ENCODE assay signal across 1 cellular context in genomic region chr6:155493694-155494143, GRCh38.
TF ChIP-seq lines count a peak whose summit lies in the region.

No MANE protein-coding gene starts in this region.

TF ChIP-seq in GM23338, 12 proteins besides CTCF, POLR2A, EP300 and RAD21 (continued from another document):
- TF ChIP-seq REST (IDR thresholded peaks at IDR 0.05; ENCODE audit: unreplicated experiment): no peak
- TF ChIP-seq ZNF331 (CRISPR knock-in tag; IDR thresholded peaks at IDR 0.05; ENCODE audit: low read depth): no peak
- no peak for TF ChIP-seq STAT1 (IDR thresholded peaks at IDR 0.05; ENCODE audit: unreplicated experiment)
- TF ChIP-seq JUNB (IDR thresholded peaks at IDR 0.05; ENCODE audit: unreplicated experiment): no peak
- TF ChIP-seq ETS1 (IDR thresholded peaks at IDR 0.05): no peak
- TF ChIP-seq ZNF114 (CRISPR knock-in tag; IDR thresholded peaks at IDR 0.05): no peak
- no peak for TF ChIP-seq CREB1 (CRISPR knock-in tag; IDR thresholded peaks at IDR 0.05; ENCODE audit: low read depth)
